In the genomic region with DNA sequence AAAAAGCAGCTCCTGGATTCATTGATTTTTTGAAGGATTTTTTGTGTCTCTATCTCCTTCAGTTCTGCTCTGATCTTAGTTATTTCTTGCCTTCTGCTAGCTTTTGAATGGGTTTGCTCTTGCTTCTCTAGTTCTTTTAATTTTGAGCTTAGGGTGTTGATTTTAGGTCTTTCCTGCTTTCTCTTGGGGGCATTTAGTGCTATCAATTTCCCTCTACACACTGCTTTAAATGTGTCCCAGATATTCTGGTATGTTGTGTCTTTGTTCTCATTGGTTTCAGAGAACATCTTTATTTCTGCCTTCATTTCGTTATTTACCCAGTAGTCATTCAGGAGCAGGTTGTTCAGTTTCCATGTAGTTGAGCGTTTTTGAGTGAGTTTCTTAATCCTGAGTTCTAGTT, we compare ENCODE assay signal across 11 cellular contexts. TPM values are rescaled to one million over a fixed set of nuclear protein-coding genes. Genes with fewer than 3 reads are reported as not detected.
"Had no signal": no experiment of that assay in that cellular context is flagged by ENCODE, and none has a peak within 500 bp of the region (broad histone marks: within the 10 kb centered on the region; RNA-seq: fewer than 3 reads in every experiment).

No MANE protein-coding gene starts in this region.

RNA-seq across cellular contexts. Expression of gene CMA1, which starts 57.2 kb away (rescaled TPM):
- total RNA-seq: activated B cell treated with CpG ODN at 0.5 μM for 24 hours; activated CD4-positive, alpha-beta memory T cell treated with anti-CD3 and anti-CD28 coated beads for 36 hours; activated CD4-positive, alpha-beta memory T cell treated with anti-CD3 and anti-CD28 coated beads, Interleukin-2, amount 10 ng/mL, durations not matched to agents 7 days and 5 days; activated CD4-positive, alpha-beta T cell treated with anti-CD3 and anti-CD28 coated beads, Interleukin-2, amount 10 ng/mL, durations not matched to agents 7 days and 5 days; activated CD8-positive, alpha-beta memory T cell treated with anti-CD3 and anti-CD28 coated beads for 36 hours; activated CD8-positive, alpha-beta memory T cell treated with anti-CD3 and anti-CD28 coated beads, Interleukin-2, amount 10 ng/mL, durations not matched to agents 7 days and 5 days; T-cell; T-helper 1 cell treated with Interleukin-12 subunit alpha and Interleukin-12 subunit beta and Interleukin-4 antibody, amounts not matched to agents 30 ng/mL and 1 ng/mL, for 36 hours; T-helper 17 cell; T-helper 2 cell treated with Interferon-gamma antibody and Interleukin-4, amounts not matched to agents 100 ng/mL and 5 ng/mL, for 36 hours; WTC11 had no signal
